Comparison of ENCODE assay signal across 8 cellular contexts in the genomic region with DNA sequence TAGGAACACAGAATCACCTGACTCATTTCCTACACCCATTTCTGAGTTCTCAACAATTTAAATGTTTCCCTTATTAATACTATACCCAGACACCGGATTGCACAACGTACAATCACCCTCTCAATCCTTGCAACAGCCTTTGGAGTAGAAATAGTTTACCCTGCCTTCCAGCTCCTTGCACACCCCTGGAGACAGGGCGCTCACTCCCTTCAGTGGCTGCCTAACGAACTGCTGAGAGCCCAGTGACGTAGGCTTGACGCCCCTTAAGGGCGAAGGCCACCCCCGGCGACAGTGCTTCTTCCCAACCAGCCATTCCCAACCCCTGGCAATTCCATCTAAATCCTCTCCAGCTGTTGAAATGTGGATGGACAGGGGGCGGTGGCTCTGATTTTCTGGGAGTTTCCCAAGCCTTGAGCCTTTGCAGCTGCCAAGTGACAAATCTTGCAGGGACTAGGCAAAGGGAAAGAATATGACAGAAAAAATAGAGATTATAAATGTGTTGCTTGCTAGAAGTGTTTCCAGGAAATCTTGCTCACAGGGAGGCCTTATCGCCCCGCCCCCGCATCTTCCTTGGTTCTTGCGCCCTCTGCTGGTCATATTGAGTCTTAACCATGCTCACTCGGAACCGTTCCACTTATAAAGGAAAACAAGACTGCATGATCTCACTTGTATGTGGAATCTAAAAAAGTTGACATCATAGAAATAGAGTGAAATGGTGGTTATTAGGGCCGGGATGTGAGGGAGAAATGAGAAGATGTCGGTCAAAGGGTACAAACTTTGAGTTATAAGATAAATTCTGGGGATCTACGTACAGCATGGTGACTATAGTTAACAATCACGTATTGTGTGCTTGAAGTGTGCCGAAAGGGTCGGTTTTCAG. TPM values are rescaled to one million over a fixed set of nuclear protein-coding genes. Genes with fewer than 3 reads are reported as not detected.
DNase-seq lines count a peak whose midpoint lies in the region; ATAC-seq, FAIRE-seq and TF ChIP-seq lines count a peak whose summit lies in the region.

No MANE protein-coding gene starts in this region.

- H3K4me3 Mint-ChIP-seq in activated CD8-positive, alpha-beta memory T cell treated with anti-CD3 and anti-CD28 coated beads, Interleukin-2, amount 10 ng/mL, durations not matched to agents 7 days and 5 days, result no peak overlapping the region

- H3K4me1 ChIP-seq in mucosa of descending colon (ENCODE audit: low read depth), result peaks cover 14% of the 10 kb centered on the region

- no peaks in the 10 kb centered on the region for H3K9me3 ChIP-seq in mucosa of descending colon

- DNase-seq in DMS153 (lab: John Stamatoyannopoulos, UW), result peak; percentile 63
- DNase-seq in HTR-8/SVneo (ENCODE audit: insufficient read length, low spot score), result peak; percentile 74
- peak; percentile 40 for DNase-seq in NOMO-1 treated with dmso at 0.1 percent for 144 hours (lab: John Stamatoyannopoulos, UW; ENCODE audit: unreplicated experiment)
- DNase-seq in activated CD8-positive, alpha-beta memory T cell treated with anti-CD3 and anti-CD28 coated beads, Interleukin-2, amount 10 ng/mL, durations not matched to agents 7 days and 5 days, result peak; percentile 83
- peak; percentile 72 to 89 (median 79) for DNase-seq in mucosa of descending colon
- peak; percentile 63 for DNase-seq in stimulated activated CD8-positive, alpha-beta memory T cell treated with anti-CD3 and anti-CD28 coated beads, Interleukin-4, amount 100 ng/mL, for 24 hours (ENCODE audit: low read depth)

- H3K27me3 Mint-ChIP-seq in activated CD8-positive, alpha-beta memory T cell treated with anti-CD3 and anti-CD28 coated beads, Interleukin-2, amount 10 ng/mL, durations not matched to agents 7 days and 5 days, result peaks cover 58% of the 10 kb centered on the region

- intact Hi-C loops in mucosa of descending colon (cut with DNase I, micrococcal nuclease), result loop anchor here in 1 of 2 donors (2.0 kb wide), 1 partner anchor 280 kb away; no protein-coding TSS in a partner anchor

- H3K36me3 Mint-ChIP-seq in activated CD8-positive, alpha-beta memory T cell treated with anti-CD3 and anti-CD28 coated beads, Interleukin-2, amount 10 ng/mL, durations not matched to agents 7 days and 5 days, result no peaks in the 10 kb centered on the region

- H3K36me3 ChIP-seq in mucosa of descending colon (ENCODE audit: low read depth), result no peaks in the 10 kb centered on the region

- no peak for FAIRE-seq in HTR-8/SVneo (lab: Jason Lieb, UNC)
- FAIRE-seq in endometrium (lab: Jason Lieb, UNC), result peak; percentile 94

- peak; percentile 70 for ATAC-seq in activated CD8-positive, alpha-beta memory T cell treated with anti-CD3 and anti-CD28 coated beads, Interleukin-2, amount 10 ng/mL, durations not matched to agents 7 days and 5 days
- ATAC-seq in mucosa of descending colon, result peak; percentile 88
- ATAC-seq in HG02884 (IDR thresholded peaks at IDR 0.05; ENCODE audit: unreplicated experiment), result no peak

- H3K9me3 Mint-ChIP-seq in activated CD8-positive, alpha-beta memory T cell treated with anti-CD3 and anti-CD28 coated beads, Interleukin-2, amount 10 ng/mL, durations not matched to agents 7 days and 5 days (ENCODE audit: low read depth), result no peaks in the 10 kb centered on the region

- CTCF ChIA-PET in activated CD8-positive, alpha-beta memory T cell treated with anti-CD3 and anti-CD28 coated beads, Interleukin-2, amount 10 ng/mL, durations not matched to agents 7 days and 5 days (lab: Charles Lee), result interaction anchor here (0.8 to 4.3 kb wide), 8 partner anchors 8 to 283 kb away, joined by 3 to 34 read pairs (median 6); a partner anchor contains a TSS

- no peak overlapping the region for H3K4me3 ChIP-seq in mucosa of descending colon

- no peak overlapping the region for H3K27ac Mint-ChIP-seq in activated CD8-positive, alpha-beta memory T cell treated with anti-CD3 and anti-CD28 coated beads, Interleukin-2, amount 10 ng/mL, durations not matched to agents 7 days and 5 days

- TF ChIP-seq CTCF in mucosa of descending colon (IDR thresholded peaks at IDR 0.05), result peak; percentile 54

- peaks cover 21% of the 10 kb centered on the region for H3K4me1 Mint-ChIP-seq in activated CD8-positive, alpha-beta memory T cell treated with anti-CD3 and anti-CD28 coated beads, Interleukin-2, amount 10 ng/mL, durations not matched to agents 7 days and 5 days

RNA-seq across cellular contexts. Expression of a gene that starts 7.6 kb away (rescaled TPM):
- not detected for total RNA-seq in activated CD8-positive, alpha-beta memory T cell treated with anti-CD3 and anti-CD28 coated beads, Interleukin-2, amount 10 ng/mL, durations not matched to agents 7 days and 5 days
- total RNA-seq in mucosa of descending colon, result under 1 TPM in 1 of 3 donors, not detected in 2; 0.17 TPM
